In genomic region chr9:115980502-115980901, GRCh38 we compare ENCODE assay signal across 25 cellular contexts.
"Had no signal": no experiment of that assay in that cellular context is flagged by ENCODE, and none has a peak within 500 bp of the region (broad histone marks: within the 10 kb centered on the region; RNA-seq: fewer than 3 reads in every experiment).

No MANE protein-coding gene starts in this region.

- H3K27ac Mint-ChIP-seq: activated CD4-positive, alpha-beta T cell treated with anti-CD3 and anti-CD28 coated beads for 36 hours; activated CD8-positive, alpha-beta T cell treated with anti-CD3 and anti-CD28 coated beads for 36 hours; activated naive CD4-positive, alpha-beta T cell treated with anti-CD3 and anti-CD28 coated beads, Interleukin-2, amount 10 ng/mL, durations not matched to agents 7 days and 5 days; activated naive CD8-positive, alpha-beta T cell treated with anti-CD3 and anti-CD28 coated beads for 36 hours; activated T-cell treated with anti-CD3 and anti-CD28 coated beads, Interleukin-2, amount 50 U/mL, for 72 hours; activated T-helper 2 cell treated with anti-CD3 and anti-CD28 coated beads, Interferon-gamma antibody, Interleukin-2, Interleukin-4, amounts not matched to agents 10 μg/mL and 5 μg/mL and 100 μg/mL, durations not matched to agents 14 hours and 24 hours and 36 hours; T-cell had no signal

- DNase-seq: activated CD4-positive, alpha-beta T cell treated with anti-CD3 and anti-CD28 coated beads for 36 hours; activated CD4-positive, alpha-beta T cell treated with anti-CD3 and anti-CD28 coated beads, Interleukin-2, amount 50 U/mL, for 1 hour; activated CD8-positive, alpha-beta memory T cell treated with anti-CD3 and anti-CD28 coated beads, Interleukin-2, amount 50 U/mL, for 4 hours; activated CD8-positive, alpha-beta T cell treated with anti-CD3 and anti-CD28 coated beads for 36 hours; activated gamma-delta T cell treated with Interleukin-2 at 50 U/mL for 16 hours; activated naive CD4-positive, alpha-beta T cell treated with anti-CD3 and anti-CD28 coated beads, Interleukin-2, amount 10 ng/mL, durations not matched to agents 7 days and 5 days; activated naive CD8-positive, alpha-beta T cell treated with anti-CD3 and anti-CD28 coated beads for 36 hours; activated T-cell treated with anti-CD3 and anti-CD28 coated beads, Interleukin-2, amount 50 U/mL, for 72 hours; brain microvascular endothelial cell; KG1; NCI-H1048; NCI-H1694; NCI-H2029; NCI-H2107; NCI-H2171 treated with DMSO at 0.1 percent for 48 hours; NCI-H226; NCI-H526; RPMI8226; T-cell; T-helper 2 cell; WERI-Rb-1 had no signal

- H3K27ac ChIP-seq: brain microvascular endothelial cell, SK-N-MC, WERI-Rb-1 had no signal

- ATAC-seq: activated CD4-positive, alpha-beta T cell treated with anti-CD3 and anti-CD28 coated beads for 36 hours; activated CD8-positive, alpha-beta T cell treated with anti-CD3 and anti-CD28 coated beads for 36 hours; activated T-cell treated with anti-CD3 and anti-CD28 coated beads, Interleukin-2, amount 50 U/mL, for 72 hours; Panc1; Right ventricle myocardium inferior; T-cell had no signal

- H3K27me3 ChIP-seq: brain microvascular endothelial cell had no signal

- H3K9me3 Mint-ChIP-seq: activated naive CD4-positive, alpha-beta T cell treated with anti-CD3 and anti-CD28 coated beads, Interleukin-2, amount 10 ng/mL, durations not matched to agents 7 days and 5 days; activated T-helper 2 cell treated with anti-CD3 and anti-CD28 coated beads, Interferon-gamma antibody, Interleukin-2, Interleukin-4, amounts not matched to agents 10 μg/mL and 5 μg/mL and 100 μg/mL, durations not matched to agents 14 hours and 24 hours and 36 hours had no signal

- H3K36me3 ChIP-seq: brain microvascular endothelial cell, WERI-Rb-1 had no signal

- H3K36me3 Mint-ChIP-seq: activated naive CD4-positive, alpha-beta T cell treated with anti-CD3 and anti-CD28 coated beads, Interleukin-2, amount 10 ng/mL, durations not matched to agents 7 days and 5 days; activated naive CD8-positive, alpha-beta T cell treated with anti-CD3 and anti-CD28 coated beads for 36 hours; T-cell had no signal

- H3K27me3 Mint-ChIP-seq: activated CD8-positive, alpha-beta T cell treated with anti-CD3 and anti-CD28 coated beads for 36 hours; activated naive CD4-positive, alpha-beta T cell treated with anti-CD3 and anti-CD28 coated beads, Interleukin-2, amount 10 ng/mL, durations not matched to agents 7 days and 5 days; T-cell had no signal

- H3K4me3 ChIP-seq: SK-N-MC had no signal

- H3K4me3 Mint-ChIP-seq: activated CD4-positive, alpha-beta T cell treated with anti-CD3 and anti-CD28 coated beads for 36 hours; activated CD8-positive, alpha-beta T cell treated with anti-CD3 and anti-CD28 coated beads for 36 hours; activated naive CD4-positive, alpha-beta T cell treated with anti-CD3 and anti-CD28 coated beads, Interleukin-2, amount 10 ng/mL, durations not matched to agents 7 days and 5 days; activated naive CD8-positive, alpha-beta T cell treated with anti-CD3 and anti-CD28 coated beads for 36 hours; activated T-cell treated with anti-CD3 and anti-CD28 coated beads, Interleukin-2, amount 50 U/mL, for 72 hours; T-cell had no signal

- H3K4me1 Mint-ChIP-seq: activated CD4-positive, alpha-beta T cell treated with anti-CD3 and anti-CD28 coated beads for 36 hours; activated naive CD4-positive, alpha-beta T cell treated with anti-CD3 and anti-CD28 coated beads, Interleukin-2, amount 10 ng/mL, durations not matched to agents 7 days and 5 days; activated naive CD8-positive, alpha-beta T cell treated with anti-CD3 and anti-CD28 coated beads for 36 hours; T-cell had no signal
